8 cellular contexts compared by ENCODE assay signal in the genomic region with DNA sequence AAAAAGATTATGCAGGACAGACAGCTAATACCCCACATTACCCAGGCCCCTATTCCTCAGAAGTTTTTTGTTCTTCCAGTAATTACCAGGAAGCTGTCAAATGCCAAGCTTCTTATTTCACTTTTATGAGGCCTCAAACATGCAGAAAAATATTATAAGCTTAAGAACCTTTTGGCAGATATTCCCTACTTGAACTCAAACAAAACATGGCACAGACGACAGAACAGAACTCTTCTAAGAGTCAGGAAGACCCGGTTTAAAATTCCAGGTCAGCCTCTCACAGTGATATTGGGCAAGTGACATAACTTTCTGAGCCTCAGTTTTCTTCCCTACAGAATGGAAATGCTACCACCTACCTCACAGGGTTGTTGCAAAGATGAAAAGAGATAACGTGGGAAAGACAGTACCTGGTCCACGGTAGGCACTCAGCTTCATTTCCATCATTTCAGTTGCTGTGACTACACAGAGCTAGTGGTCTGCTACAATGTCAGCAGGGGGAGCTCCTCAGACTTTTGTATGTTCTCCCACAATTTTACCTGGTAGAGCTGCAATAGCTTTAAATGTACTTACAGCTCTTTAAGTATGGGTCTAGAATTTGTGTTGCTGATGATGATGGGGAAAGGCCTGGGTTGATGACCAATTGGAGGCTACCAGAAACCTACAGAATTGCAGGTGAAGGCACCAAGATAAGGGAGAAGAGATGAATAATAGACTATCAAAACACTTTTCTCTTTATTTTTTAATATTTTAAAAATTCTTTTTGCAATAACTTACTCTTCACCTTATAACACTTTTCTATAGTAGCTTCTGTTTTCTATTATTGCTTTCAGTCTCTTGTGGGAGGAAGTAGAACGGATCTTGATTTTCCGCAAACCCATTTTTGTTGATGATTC.
DNase-seq lines count a peak whose midpoint lies in the region; ATAC-seq, FAIRE-seq and TF ChIP-seq lines count a peak whose summit lies in the region.

No MANE protein-coding gene starts in this region.

- TF ChIP-seq EP300 in Ishikawa (IDR thresholded peaks at IDR 0.05; ENCODE audit: borderline replicate concordance), result no peak
- TF ChIP-seq EP300 in transverse colon (IDR thresholded peaks at IDR 0.05; ENCODE audit: low read depth), result no peak

- H3K27me3 ChIP-seq in transverse colon, result no peaks in the 10 kb centered on the region

- H3K36me3 Mint-ChIP-seq in activated CD4-positive, alpha-beta T cell treated with anti-CD3 and anti-CD28 coated beads for 36 hours (ENCODE audit: low read depth), result peaks cover 9% of the 10 kb centered on the region
- peaks cover 12% of the 10 kb centered on the region for H3K36me3 Mint-ChIP-seq in brain

- POLR2A ChIA-PET in activated CD4-positive, alpha-beta T cell treated with anti-CD3 and anti-CD28 coated beads for 36 hours (lab: Charles Lee), result no interaction called here

- in situ Hi-C loops in transverse colon (cut with MboI; ENCODE audit: low pct_ligation_motif_present in 1 of 4, low pct_unique_long_range_greater_than_20kb in 1 of 4, low sequenced_read_pairs in 3 of 4), result no loop called here

- H3K9me3 ChIP-seq in transverse colon, result no peaks in the 10 kb centered on the region

- FAIRE-seq in RCC 7860 (lab: Jason Lieb, UNC), result no peak

- H3K27me3 Mint-ChIP-seq in activated CD4-positive, alpha-beta T cell treated with anti-CD3 and anti-CD28 coated beads for 36 hours, result no peaks in the 10 kb centered on the region
- H3K27me3 Mint-ChIP-seq in brain, result peaks cover 4% of the 10 kb centered on the region

- peaks cover 13 to 51% (median 30%) of the 10 kb centered on the region in 4 donors for H3K4me1 ChIP-seq in transverse colon

- no peak overlapping the region for H3K27ac Mint-ChIP-seq in activated CD4-positive, alpha-beta T cell treated with anti-CD3 and anti-CD28 coated beads for 36 hours
- H3K27ac Mint-ChIP-seq in brain, result peak overlapping the region in 3 of 5 experiments; percentile 17 to 54 (median 21)

- WGBS in transverse colon (ENCODE audit: low coverage in 1 of 2), 2 donors, result 62 to 84% methylated on average over 4 to 6 of the region's 6 CpGs

- ATAC-seq in activated CD4-positive, alpha-beta T cell treated with anti-CD3 and anti-CD28 coated beads for 36 hours, result peak; percentile 60
- peak; percentile 89 for ATAC-seq in left lobe of liver
- no peak for ATAC-seq in GM21390 (IDR thresholded peaks at IDR 0.05; ENCODE audit: unreplicated experiment)

- no peaks in the 10 kb centered on the region for H3K9me3 Mint-ChIP-seq in activated CD4-positive, alpha-beta T cell treated with anti-CD3 and anti-CD28 coated beads for 36 hours (ENCODE audit: low read depth)
- H3K9me3 Mint-ChIP-seq in brain, result no peaks in the 10 kb centered on the region

- H3K4me3 ChIP-seq in transverse colon, result no peak overlapping the region

- peak; percentile 30 to 69 for TF ChIP-seq CTCF in brain (conservative IDR thresholded peaks at IDR 0.05)
- peak; percentile 33 to 49 (median 38) for TF ChIP-seq CTCF in transverse colon (IDR thresholded peaks at IDR 0.05)

- peak overlapping the region in 1 of 4 donors; percentile 83 for H3K27ac ChIP-seq in transverse colon

- peak; percentile 51 for DNase-seq in activated CD4-positive, alpha-beta T cell treated with anti-CD3 and anti-CD28 coated beads for 36 hours
- no peak for DNase-seq in activated CD4-positive, alpha-beta T cell treated with anti-CD3 and anti-CD28 coated beads for 1 hour
- DNase-seq in RCC 7860 (ENCODE audit: low spot score) (peak; percentile 26), left lobe of liver (ENCODE audit: low spot score) (no peak), transverse colon (peak; percentile 19)

- H3K36me3 ChIP-seq in transverse colon, result peaks cover 0 to 4% (median 0%) of the 10 kb centered on the region in 4 donors

- peaks cover 4% of the 10 kb centered on the region for H3K4me1 Mint-ChIP-seq in activated CD4-positive, alpha-beta T cell treated with anti-CD3 and anti-CD28 coated beads for 36 hours
- peaks cover 60% of the 10 kb centered on the region for H3K4me1 Mint-ChIP-seq in brain

- TF ChIP-seq RAD21 in Ishikawa (IDR thresholded peaks at IDR 0.05; ENCODE audit: low read depth), result peak; percentile 48

- intact Hi-C loops in activated CD4-positive, alpha-beta T cell treated with anti-CD3 and anti-CD28 coated beads for 36 hours (cut with DNase I, micrococcal nuclease), result loop anchor here (1.0 to 2.0 kb wide), 3 partner anchors 39 to 127 kb away; partner anchors contain the start of genes ATG13 (in 1 of the 2) and HARBI1 (in 1 of the 2)
- intact Hi-C loops in transverse colon (cut with DNase I; ENCODE audit: low total_unique reads), result no loop called here

- TF ChIP-seq POLR2A in transverse colon (IDR thresholded peaks at IDR 0.05), result no peak

- CTCF ChIA-PET in activated CD4-positive, alpha-beta T cell treated with anti-CD3 and anti-CD28 coated beads for 36 hours (lab: Charles Lee), result interaction anchor here (0.6 to 3.5 kb wide), 28 partner anchors 8 to 549 kb away, joined by 3 to 30 read pairs (median 5); partner anchors contain the start of genes ATG13 and HARBI1

- H3K4me3 Mint-ChIP-seq in activated CD4-positive, alpha-beta T cell treated with anti-CD3 and anti-CD28 coated beads for 36 hours, result no peak overlapping the region
- H3K4me3 Mint-ChIP-seq in brain, result no peak overlapping the region

TF ChIP-seq in Ishikawa, 13 proteins besides CTCF, POLR2A, EP300 and RAD21:
- TF ChIP-seq TAF1 (IDR thresholded peaks at IDR 0.05; ENCODE audit: low read depth), result no peak
- TF ChIP-seq FOXM1 (IDR thresholded peaks at IDR 0.05; ENCODE audit: borderline replicate concordance, low read depth), result no peak
- no peak for TF ChIP-seq CREB1 (IDR thresholded peaks at IDR 0.05; ENCODE audit: low read depth)
- no peak for TF ChIP-seq TEAD4 (IDR thresholded peaks at IDR 0.05)
- no peak for TF ChIP-seq MAX (IDR thresholded peaks at IDR 0.05)
- TF ChIP-seq, protein P1, sequence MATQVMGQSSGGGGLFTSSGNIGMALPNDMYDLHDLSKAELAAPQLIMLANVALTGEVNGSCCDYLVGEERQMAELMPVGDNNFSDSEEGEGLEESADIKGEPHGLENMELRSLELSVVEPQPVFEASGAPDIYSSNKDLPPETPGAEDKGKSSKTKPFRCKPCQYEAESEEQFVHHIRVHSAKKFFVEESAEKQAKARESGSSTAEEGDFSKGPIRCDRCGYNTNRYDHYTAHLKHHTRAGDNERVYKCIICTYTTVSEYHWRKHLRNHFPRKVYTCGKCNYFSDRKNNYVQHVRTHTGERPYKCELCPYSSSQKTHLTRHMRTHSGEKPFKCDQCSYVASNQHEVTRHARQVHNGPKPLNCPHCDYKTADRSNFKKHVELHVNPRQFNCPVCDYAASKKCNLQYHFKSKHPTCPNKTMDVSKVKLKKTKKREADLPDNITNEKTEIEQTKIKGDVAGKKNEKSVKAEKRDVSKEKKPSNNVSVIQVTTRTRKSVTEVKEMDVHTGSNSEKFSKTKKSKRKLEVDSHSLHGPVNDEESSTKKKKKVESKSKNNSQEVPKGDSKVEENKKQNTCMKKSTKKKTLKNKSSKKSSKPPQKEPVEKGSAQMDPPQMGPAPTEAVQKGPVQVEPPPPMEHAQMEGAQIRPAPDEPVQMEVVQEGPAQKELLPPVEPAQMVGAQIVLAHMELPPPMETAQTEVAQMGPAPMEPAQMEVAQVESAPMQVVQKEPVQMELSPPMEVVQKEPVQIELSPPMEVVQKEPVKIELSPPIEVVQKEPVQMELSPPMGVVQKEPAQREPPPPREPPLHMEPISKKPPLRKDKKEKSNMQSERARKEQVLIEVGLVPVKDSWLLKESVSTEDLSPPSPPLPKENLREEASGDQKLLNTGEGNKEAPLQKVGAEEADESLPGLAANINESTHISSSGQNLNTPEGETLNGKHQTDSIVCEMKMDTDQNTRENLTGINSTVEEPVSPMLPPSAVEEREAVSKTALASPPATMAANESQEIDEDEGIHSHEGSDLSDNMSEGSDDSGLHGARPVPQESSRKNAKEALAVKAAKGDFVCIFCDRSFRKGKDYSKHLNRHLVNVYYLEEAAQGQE (IDR thresholded peaks at IDR 0.05; ENCODE audit: low read depth), result no peak
- TF ChIP-seq USF1 (IDR thresholded peaks at IDR 0.05), result no peak
- TF ChIP-seq EGR1 (IDR thresholded peaks at IDR 0.05), result no peak
- TF ChIP-seq ZBTB7A (IDR thresholded peaks at IDR 0.05; ENCODE audit: low read depth), result no peak
- TF ChIP-seq CEBPB (IDR thresholded peaks at IDR 0.05), result no peak
- no peak for TF ChIP-seq NFIC (IDR thresholded peaks at IDR 0.05)
- no peak for TF ChIP-seq TCF12 (IDR thresholded peaks at IDR 0.05; ENCODE audit: low read depth)

Comparison
In these comparisons a context has a peak if more than half of its experiments do, and no peak if none do; other contexts are left out.
1. DNase-seq: peak in activated CD4-positive, alpha-beta T cell treated with anti-CD3 and anti-CD28 coated beads for 36 hours (single experiment), RCC 7860 (single experiment) and transverse colon (single experiment); none in activated CD4-positive, alpha-beta T cell treated with anti-CD3 and anti-CD28 coated beads for 1 hour (single experiment) and left lobe of liver (single experiment).